Comparison of ENCODE assay signal across 1 cellular context in genomic region chr14:23483216-23483854, GRCh38.
TF ChIP-seq lines count a peak whose summit lies in the region.

No MANE protein-coding gene starts in this region.

TF ChIP-seq in WTC11, 78 proteins besides CTCF, POLR2A, EP300 and RAD21 (continued from another document):
- no peak for TF ChIP-seq USF2 (CRISPR knock-in tag; IDR thresholded peaks at IDR 0.05)
- TF ChIP-seq ATF6 (CRISPR knock-in tag; IDR thresholded peaks at IDR 0.05) = no peak
- no peak for TF ChIP-seq ZNF232 (CRISPR knock-in tag; IDR thresholded peaks at IDR 0.05)
- no peak for TF ChIP-seq ZNF671 (CRISPR knock-in tag; IDR thresholded peaks at IDR 0.05)
- no peak for TF ChIP-seq ATF2 (CRISPR knock-in tag; IDR thresholded peaks at IDR 0.05; ENCODE audit: borderline replicate concordance, low read depth)
- TF ChIP-seq ZNF138 (CRISPR knock-in tag; conservative IDR thresholded peaks at IDR 0.05) = no peak
- TF ChIP-seq FOXJ3 (CRISPR knock-in tag; IDR thresholded peaks at IDR 0.05; ENCODE audit: borderline replicate concordance) = no peak
- no peak for TF ChIP-seq MLX (CRISPR knock-in tag; IDR thresholded peaks at IDR 0.05)
- no peak for TF ChIP-seq CREM (CRISPR knock-in tag; IDR thresholded peaks at IDR 0.05)
- TF ChIP-seq CBFB (CRISPR knock-in tag; IDR thresholded peaks at IDR 0.05; ENCODE audit: low read depth) = no peak
- 0 out of 2 replicates have a peak, but pooled peaks have one; percentile 29 for TF ChIP-seq NFATC4 (CRISPR knock-in tag; IDR thresholded peaks at IDR 0.05)
- TF ChIP-seq EMX1 (CRISPR knock-in tag; IDR thresholded peaks at IDR 0.05) = no peak
- TF ChIP-seq E2F5 (CRISPR knock-in tag; IDR thresholded peaks at IDR 0.05) = 0 out of 2 replicates have a peak, but pooled peaks have one; percentile 38
- TF ChIP-seq NFYB (CRISPR knock-in tag; conservative IDR thresholded peaks at IDR 0.05; ENCODE audit: low read depth) = no peak
- no peak for TF ChIP-seq SMAD3 (CRISPR knock-in tag; IDR thresholded peaks at IDR 0.05; ENCODE audit: borderline replicate concordance)
- TF ChIP-seq ZNF416 (CRISPR knock-in tag; IDR thresholded peaks at IDR 0.05) = no peak
- no peak for TF ChIP-seq FOXK1 (CRISPR knock-in tag; IDR thresholded peaks at IDR 0.05)
- no peak for TF ChIP-seq MXD4 (CRISPR knock-in tag; IDR thresholded peaks at IDR 0.05; ENCODE audit: borderline replicate concordance)
- TF ChIP-seq ATF3 (CRISPR knock-in tag; conservative IDR thresholded peaks at IDR 0.05) = no peak
- no peak for TF ChIP-seq HMGXB4 (CRISPR knock-in tag; IDR thresholded peaks at IDR 0.05)
- no peak for TF ChIP-seq STAT6 (CRISPR knock-in tag; conservative IDR thresholded peaks at IDR 0.05; ENCODE audit: low read depth)
- TF ChIP-seq ZNF317 (CRISPR knock-in tag; IDR thresholded peaks at IDR 0.05; ENCODE audit: borderline replicate concordance, low read depth) = no peak
